Comparison of ENCODE assay signal across 24 cellular contexts in genomic region chr1:84968865-84969264, GRCh38. TPM values are rescaled to one million over a fixed set of nuclear protein-coding genes. Genes with fewer than 3 reads are reported as not detected.
"Had no signal": no experiment of that assay in that cellular context is flagged by ENCODE, and none has a peak within 500 bp of the region (broad histone marks: within the 10 kb centered on the region; RNA-seq: fewer than 3 reads in every experiment).

No MANE protein-coding gene starts in this region.

- DNase-seq: activated CD4-positive, alpha-beta T cell treated with anti-CD3 and anti-CD28 coated beads for 1 hour; activated CD8-positive, alpha-beta memory T cell treated with anti-CD3 and anti-CD28 coated beads for 24 hours; activated effector memory CD4-positive, alpha-beta T cell treated with Interleukin-2 at 50 U/mL for 16 hours; activated naive CD4-positive, alpha-beta T cell treated with Interleukin-2 at 50 U/mL for 16 hours; activated T-cell treated with anti-CD3 and anti-CD28 coated beads, Interleukin-2, amount 50 U/mL, for 4 hours; anterior cingulate cortex; head of caudate nucleus; hypothalamus; immature natural killer cell; kidney; midbrain; nephron progenitor cell; right lobe of liver; stimulated activated CD4-positive, alpha-beta T cell treated with anti-CD3 and anti-CD28 coated beads, Interleukin-2, amount 100 ng/mL, for 48 hours; tibial artery had no signal

- H3K27ac Mint-ChIP-seq: activated naive CD8-positive, alpha-beta T cell; immature natural killer cell; nephron progenitor cell; progenitor cell of endocrine pancreas; WTC11 had no signal

- H3K9me3 Mint-ChIP-seq: activated T-cell treated with anti-CD3 and anti-CD28 coated beads, Interleukin-2, amount 50 U/mL, for 4 hours; immature natural killer cell had no signal

- H3K36me3 ChIP-seq: neutrophil, right lobe of liver, suprapubic skin, tibial artery had no signal

- H3K9me3 ChIP-seq: neutrophil, right lobe of liver, suprapubic skin, tibial artery had no signal

- H3K27me3 ChIP-seq: neutrophil, right lobe of liver, suprapubic skin, tibial artery had no signal

- H3K4me3 ChIP-seq: right lobe of liver, suprapubic skin, tibial artery had no signal

- H3K4me1 ChIP-seq: right lobe of liver, suprapubic skin, tibial artery had no signal

- H3K27me3 Mint-ChIP-seq: activated naive CD8-positive, alpha-beta T cell; progenitor cell of endocrine pancreas had no signal

- H3K27ac ChIP-seq: neutrophil, right lobe of liver, suprapubic skin, tibial artery had no signal

- H3K4me3 Mint-ChIP-seq: activated naive CD8-positive, alpha-beta T cell; activated T-cell treated with anti-CD3 and anti-CD28 coated beads, Interleukin-2, amount 50 U/mL, for 4 hours; immature natural killer cell; nephron progenitor cell; WTC11 had no signal

- ATAC-seq: esophagus mucosa, right lobe of liver, WTC11 had no signal

- H3K36me3 Mint-ChIP-seq: WTC11 had no signal

RNA-seq across cellular contexts. Expression of gene MCOLN2, which starts 28.0 kb away (rescaled TPM):
- total RNA-seq: chondrocyte, osteocyte, skeletal muscle tissue had no signal
